ENCODE assay signal across 8 cellular contexts in the genomic region with DNA sequence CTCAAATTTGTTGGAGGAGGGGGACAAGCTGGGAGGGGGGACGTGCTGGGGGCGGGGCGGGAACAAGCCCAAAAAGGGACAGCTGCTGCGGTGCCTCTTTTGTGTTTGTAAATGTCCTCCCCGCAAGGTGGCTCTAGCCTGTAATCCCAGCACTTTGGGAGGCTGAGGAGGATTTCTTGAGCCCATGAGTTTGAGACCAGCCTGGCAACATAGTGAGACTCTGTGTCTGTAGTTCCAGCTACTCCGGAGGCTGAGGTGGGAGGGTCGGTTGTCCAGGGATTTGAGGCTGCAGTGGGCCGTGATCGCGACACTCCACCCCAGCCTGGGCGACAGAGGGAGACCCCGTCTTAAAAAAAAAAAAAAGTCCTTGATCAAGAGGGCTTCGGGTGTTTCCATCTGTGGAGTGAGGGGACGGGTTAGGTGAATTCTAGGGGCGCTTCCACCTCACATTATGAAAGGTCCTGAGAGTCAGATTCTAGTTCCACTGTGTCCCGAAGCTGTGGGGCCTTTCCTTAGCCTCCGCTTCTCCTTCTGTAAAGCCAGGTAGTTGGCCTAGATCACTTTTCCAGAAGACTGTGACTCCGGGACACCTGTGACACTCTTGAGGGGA. TPM values are rescaled to one million over a fixed set of nuclear protein-coding genes. Genes with fewer than 3 reads are reported as not detected.
DNase-seq lines count a peak whose midpoint lies in the region; ATAC-seq and TF ChIP-seq lines count a peak whose summit lies in the region.

No MANE protein-coding gene starts in this region.

- 7% methylated on average over 18 of the region's 18 CpGs for WGBS in mesenchymal stem cell

- no peak overlapping the region for H2BK15ac ChIP-seq in mesenchymal stem cell (ENCODE audit: low read depth, poor library complexity, severe bottlenecking)

- H3K27me3 ChIP-seq in mesenchymal stem cell (ENCODE audit: control insufficient read depth in 1 of 2, insufficient read depth in 1 of 2, low read length in 2 of 2), result no peaks in the 10 kb centered on the region
- no peaks in the 10 kb centered on the region for H3K27me3 ChIP-seq in vagina

- H4K8ac ChIP-seq in mesenchymal stem cell (ENCODE audit: low read length), result peak overlapping the region; percentile 28

- peak overlapping the region; percentile 87 to 88 for H3K18ac ChIP-seq in mesenchymal stem cell (ENCODE audit: low read depth in 1 of 2, low read length in 2 of 2)

- H3K9ac ChIP-seq in mesenchymal stem cell (ENCODE audit: low read length), result peak overlapping the region; percentile 85

- no peak overlapping the region for H3K14ac ChIP-seq in mesenchymal stem cell (ENCODE audit: low read length in 2 of 2)

- DNase-seq in GM10266 (ENCODE audit: extremely low spot score), result peak; percentile 38
- peak; percentile 56 for DNase-seq in NCI-H526 treated with DMSO at 0.1 percent for 48 hours (lab: John Stamatoyannopoulos, UW)
- DNase-seq in choroid plexus epithelial cell (ENCODE audit: low read depth), result peak; percentile 35
- DNase-seq in mesenchymal stem cell, result peak; percentile 43
- peak in 1 of 2 donors; percentile 88 for DNase-seq in vagina (ENCODE audit: extremely low spot score in 2 of 2)
- no peak for DNase-seq in NCI-H2029 treated with DMSO at 0.1 percent for 48 hours (lab: John Stamatoyannopoulos, UW)

- H3K79me1 ChIP-seq in mesenchymal stem cell (replicated peaks; ENCODE audit: low read length, poor library complexity, severe bottlenecking), result peaks cover 2% of the 10 kb centered on the region

- H3K36me3 ChIP-seq in mesenchymal stem cell (ENCODE audit: control insufficient read depth in 1 of 2, insufficient read depth in 2 of 2, low read depth in 1 of 2, low read length in 2 of 2) (peaks cover 5 to 6% of the 10 kb centered on the region in 2 experiments), vagina (no peaks in the 10 kb centered on the region)

- no peak overlapping the region for H2AK5ac ChIP-seq in mesenchymal stem cell (ENCODE audit: low read length, severe bottlenecking)

- H4K91ac ChIP-seq in mesenchymal stem cell (ENCODE audit: low read length), result peak overlapping the region; percentile 74

- H3K4me3 ChIP-seq in choroid plexus epithelial cell (ENCODE audit: low read depth, low read length) (peak overlapping the region; percentile 70), mesenchymal stem cell (ENCODE audit: insufficient read depth in 1 of 2, low read depth in 1 of 2, low read length in 2 of 2) (peak overlapping the region; percentile 65 to 84), vagina (peak overlapping the region; percentile 92 to 94)

- H3K9me3 ChIP-seq in mesenchymal stem cell (ENCODE audit: control insufficient read depth, low read length) (no peaks in the 10 kb centered on the region), vagina (no peaks in the 10 kb centered on the region)

- peak overlapping the region in 1 of 2 experiments; percentile 71 for H2BK12ac ChIP-seq in mesenchymal stem cell (ENCODE audit: low read length in 2 of 2)

- H3K4me1 ChIP-seq in mesenchymal stem cell (ENCODE audit: control insufficient read depth, insufficient read depth, low read depth, low read length) (peaks cover 17% of the 10 kb centered on the region), vagina (peaks cover 31% of the 10 kb centered on the region)

- H2BK5ac ChIP-seq in mesenchymal stem cell (ENCODE audit: low read depth, low read length, poor library complexity, severe bottlenecking), result no peak overlapping the region

- intact Hi-C loops in vagina (cut with DNase I), result loop anchor here (10.0 kb wide), 1 partner anchor 178 kb away; a partner anchor contains a TSS

- H2BK120ac ChIP-seq in mesenchymal stem cell (ENCODE audit: low read depth, low read length), result no peak overlapping the region

- peak overlapping the region in 1 of 2 experiments; percentile 89 for H3K4ac ChIP-seq in mesenchymal stem cell (ENCODE audit: low read depth in 1 of 2, low read length in 2 of 2)

- no peak for TF ChIP-seq POLR2A in vagina (IDR thresholded peaks at IDR 0.05)

- H3K27ac ChIP-seq in mesenchymal stem cell (ENCODE audit: low read length, poor library complexity, severe bottlenecking) (no peak overlapping the region), vagina (peak overlapping the region; percentile 96)

- ATAC-seq in GM21515 (IDR thresholded peaks at IDR 0.05; ENCODE audit: unreplicated experiment) (no peak), GM18502 (IDR thresholded peaks at IDR 0.05; ENCODE audit: poor library complexity, unreplicated experiment) (no peak)

- no peak overlapping the region for H3K23ac ChIP-seq in mesenchymal stem cell (ENCODE audit: low read length in 2 of 2)

- peak overlapping the region; percentile 79 for H2AFZ ChIP-seq in mesenchymal stem cell (ENCODE audit: low read depth, low read length)

- peak overlapping the region; percentile 97 for H3K4me2 ChIP-seq in mesenchymal stem cell (ENCODE audit: low read length, poor library complexity, severe bottlenecking)

- TF ChIP-seq CTCF in GM10266 (IDR thresholded peaks at IDR 0.05; ENCODE audit: control insufficient read depth, insufficient read depth, low read depth, missing control alignments) (peak; percentile 4), choroid plexus epithelial cell (conservative IDR thresholded peaks at IDR 0.05; ENCODE audit: low read depth, low read length) (peak; percentile 20), vagina (IDR thresholded peaks at IDR 0.05) (no peak)

RNA-seq across cellular contexts. Expression of a gene that starts 0.8 kb away (rescaled TPM):
- polyA plus RNA-seq in mesenchymal stem cell (2013, experiment 1 of 2), result 140 TPM
- 144 TPM for polyA plus RNA-seq in mesenchymal stem cell (2013, experiment 2 of 2)
- 304 TPM for total RNA-seq in vagina

Comparison
In these comparisons a context has a peak if more than half of its experiments do, and no peak if none do; other contexts are left out.
1. CTCF ChIP-seq: peak in GM10266 (single experiment) and choroid plexus epithelial cell (single experiment); none in vagina (0 of 3).
2. Peak in every context shown above with its lines, with median percentiles within 50 percentile points of each other: H3K4me3 ChIP-seq.